ENCODE assay signal across 13 cellular contexts in genomic region chr1:240031009-240031408, GRCh38.
DNase-seq lines count a peak whose midpoint lies in the region; ATAC-seq and TF ChIP-seq lines count a peak whose summit lies in the region.
"Had no signal": no experiment of that assay in that cellular context is flagged by ENCODE, and none has a peak within 500 bp of the region (broad histone marks: within the 10 kb centered on the region; RNA-seq: fewer than 3 reads in every experiment).

No MANE protein-coding gene starts in this region.

- intact Hi-C loops in heart left ventricle (cut with DNase I), result loop anchor here in 1 of 10 donors (10.0 kb wide), 1 partner anchor 114 kb away; no protein-coding TSS in a partner anchor

- H3K4me3 ChIP-seq in fibroblast of pulmonary artery (replicated peaks; ENCODE audit: low read depth, low read length) (no peak overlapping the region), skeletal muscle cell (ENCODE audit: low read depth, low read length) (no peak overlapping the region), heart left ventricle (no peak overlapping the region)

- DNase-seq in GM04504 (ENCODE audit: low read depth), result peak; percentile 91
- peak; percentile 46 to 76 for DNase-seq in SW 1271 (lab: John Stamatoyannopoulos, UW)
- DNase-seq in fibroblast of pulmonary artery (ENCODE audit: low read depth), result peak; percentile 82
- DNase-seq in skeletal muscle cell (ENCODE audit: low read depth), result peak; percentile 86
- no peak for DNase-seq in heart left ventricle
- no peak for DNase-seq in NCI-H1930 (lab: John Stamatoyannopoulos, UW)
- DNase-seq in activated gamma-delta T cell treated with Interleukin-2 at 50 U/mL for 16 hours, result no peak
- DNase-seq: activated naive CD8-positive, alpha-beta T cell treated with anti-CD3 and anti-CD28 coated beads, Interleukin-2, amount 50 U/mL, for 24 hours; DMS79 treated with DMSO at 0.1 percent for 48 hours; NCI-H2029 had no signal

- H3K4me1 ChIP-seq in heart left ventricle, result no peaks in the 10 kb centered on the region

- H3K9me3 ChIP-seq in heart left ventricle, result no peaks in the 10 kb centered on the region

- peaks cover 0 to 8% (median 0%) of the 10 kb centered on the region in 9 donors for H3K27me3 ChIP-seq in heart left ventricle

- no peak for TF ChIP-seq CTCF in fibroblast of pulmonary artery (IDR thresholded peaks at IDR 0.05; ENCODE audit: low read length, missing control alignments)
- no peak for TF ChIP-seq CTCF in heart left ventricle (IDR thresholded peaks at IDR 0.05)

- WGBS in heart left ventricle, 4 donors, result 74 to 76% (median 75%) methylated on average over 5 of the region's 5 CpGs

- no peak for TF ChIP-seq POLR2A in heart left ventricle (IDR thresholded peaks at IDR 0.05)

- no peak overlapping the region for H3K27ac ChIP-seq in heart left ventricle

- no peaks in the 10 kb centered on the region for H3K36me3 ChIP-seq in heart left ventricle

- ATAC-seq in heart left ventricle (no peak), HG02884 (IDR thresholded peaks at IDR 0.05; ENCODE audit: unreplicated experiment) (no peak)
- ATAC-seq: activated naive CD8-positive, alpha-beta T cell treated with anti-CD3 and anti-CD28 coated beads, Interleukin-2, amount 50 U/mL, for 24 hours; natural killer cell treated with Interleukin-12 subunit alpha and Interleukin-12 subunit beta and Interleukin-15 and Interleukin-18, amount 100 ng/mL, for 72 hours; stimulated activated effector memory CD8-positive, alpha-beta T cell treated with anti-CD3 and anti-CD28 coated beads, Interleukin-12 subunit alpha, Interleukin-12 subunit beta, amount 100 ng/mL, for 72 hours had no signal

Comparison
In these comparisons a context has a peak if more than half of its experiments do, and no peak if none do; other contexts are left out.
1. DNase-seq: peak in GM04504 (single experiment), SW 1271 (2 of 2), fibroblast of pulmonary artery (single experiment) and skeletal muscle cell (single experiment); none in heart left ventricle (0 of 5), NCI-H1930 (0 of 2) and activated gamma-delta T cell treated with Interleukin-2 at 50 U/mL for 16 hours (single experiment).